Comparison of ENCODE assay signal across 1 cellular context in genomic region chr9:99819484-99820329, GRCh38.
TF ChIP-seq lines count a peak whose summit lies in the region.

No MANE protein-coding gene starts in this region.

TF ChIP-seq in K562, 482 proteins besides CTCF, POLR2A, EP300 and RAD21 (continued from another document and continues in another):
- TF ChIP-seq CREB3L1 (IDR thresholded peaks at IDR 0.05; ENCODE audit: borderline replicate concordance, low read depth): 0 out of 2 replicates have a peak, but pooled peaks have one; percentile 34
- TF ChIP-seq ZMIZ1 (IDR thresholded peaks at IDR 0.05; ENCODE audit: low read depth in 2 of 2, low read length in 2 of 2): no peak
- 0 out of 2 replicates have a peak, but pooled peaks have one; percentile 17 for TF ChIP-seq ZFP1 (CRISPR knock-in tag; IDR thresholded peaks at IDR 0.05)
- TF ChIP-seq GMEB1 (CRISPR knock-in tag; IDR thresholded peaks at IDR 0.05): peak; percentile 83
- TF ChIP-seq BCOR (IDR thresholded peaks at IDR 0.05): peak; percentile 72; the same call in 1 of the 2 replicates
- TF ChIP-seq RCOR1 (IDR thresholded peaks at IDR 0.05; ENCODE audit: borderline replicate concordance in 1 of 2, low read depth in 2 of 2, low read length in 2 of 2): peak in 1 of 2 experiments; percentile 82; a peak in 2 of 4 replicates
- TF ChIP-seq SMAD4 (CRISPR knock-in tag; conservative IDR thresholded peaks at IDR 0.05): peak; percentile 93
- no peak for TF ChIP-seq PYGO2 (tag; IDR thresholded peaks at IDR 0.05)
- TF ChIP-seq HDAC8 (tag; IDR thresholded peaks at IDR 0.05): no peak
- peak; percentile 86 for TF ChIP-seq HMGN3 (IDR thresholded peaks at IDR 0.05; ENCODE audit: borderline replicate concordance, extremely low read depth, insufficient read length, low read depth, low read length)
- TF ChIP-seq, protein P1, sequence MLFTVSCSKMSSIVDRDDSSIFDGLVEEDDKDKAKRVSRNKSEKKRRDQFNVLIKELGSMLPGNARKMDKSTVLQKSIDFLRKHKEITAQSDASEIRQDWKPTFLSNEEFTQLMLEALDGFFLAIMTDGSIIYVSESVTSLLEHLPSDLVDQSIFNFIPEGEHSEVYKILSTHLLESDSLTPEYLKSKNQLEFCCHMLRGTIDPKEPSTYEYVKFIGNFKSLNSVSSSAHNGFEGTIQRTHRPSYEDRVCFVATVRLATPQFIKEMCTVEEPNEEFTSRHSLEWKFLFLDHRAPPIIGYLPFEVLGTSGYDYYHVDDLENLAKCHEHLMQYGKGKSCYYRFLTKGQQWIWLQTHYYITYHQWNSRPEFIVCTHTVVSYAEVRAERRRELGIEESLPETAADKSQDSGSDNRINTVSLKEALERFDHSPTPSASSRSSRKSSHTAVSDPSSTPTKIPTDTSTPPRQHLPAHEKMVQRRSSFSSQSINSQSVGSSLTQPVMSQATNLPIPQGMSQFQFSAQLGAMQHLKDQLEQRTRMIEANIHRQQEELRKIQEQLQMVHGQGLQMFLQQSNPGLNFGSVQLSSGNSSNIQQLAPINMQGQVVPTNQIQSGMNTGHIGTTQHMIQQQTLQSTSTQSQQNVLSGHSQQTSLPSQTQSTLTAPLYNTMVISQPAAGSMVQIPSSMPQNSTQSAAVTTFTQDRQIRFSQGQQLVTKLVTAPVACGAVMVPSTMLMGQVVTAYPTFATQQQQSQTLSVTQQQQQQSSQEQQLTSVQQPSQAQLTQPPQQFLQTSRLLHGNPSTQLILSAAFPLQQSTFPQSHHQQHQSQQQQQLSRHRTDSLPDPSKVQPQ (CRISPR knock-in tag; IDR thresholded peaks at IDR 0.05; ENCODE audit: borderline replicate concordance): no peak
- TF ChIP-seq, protein P2, sequence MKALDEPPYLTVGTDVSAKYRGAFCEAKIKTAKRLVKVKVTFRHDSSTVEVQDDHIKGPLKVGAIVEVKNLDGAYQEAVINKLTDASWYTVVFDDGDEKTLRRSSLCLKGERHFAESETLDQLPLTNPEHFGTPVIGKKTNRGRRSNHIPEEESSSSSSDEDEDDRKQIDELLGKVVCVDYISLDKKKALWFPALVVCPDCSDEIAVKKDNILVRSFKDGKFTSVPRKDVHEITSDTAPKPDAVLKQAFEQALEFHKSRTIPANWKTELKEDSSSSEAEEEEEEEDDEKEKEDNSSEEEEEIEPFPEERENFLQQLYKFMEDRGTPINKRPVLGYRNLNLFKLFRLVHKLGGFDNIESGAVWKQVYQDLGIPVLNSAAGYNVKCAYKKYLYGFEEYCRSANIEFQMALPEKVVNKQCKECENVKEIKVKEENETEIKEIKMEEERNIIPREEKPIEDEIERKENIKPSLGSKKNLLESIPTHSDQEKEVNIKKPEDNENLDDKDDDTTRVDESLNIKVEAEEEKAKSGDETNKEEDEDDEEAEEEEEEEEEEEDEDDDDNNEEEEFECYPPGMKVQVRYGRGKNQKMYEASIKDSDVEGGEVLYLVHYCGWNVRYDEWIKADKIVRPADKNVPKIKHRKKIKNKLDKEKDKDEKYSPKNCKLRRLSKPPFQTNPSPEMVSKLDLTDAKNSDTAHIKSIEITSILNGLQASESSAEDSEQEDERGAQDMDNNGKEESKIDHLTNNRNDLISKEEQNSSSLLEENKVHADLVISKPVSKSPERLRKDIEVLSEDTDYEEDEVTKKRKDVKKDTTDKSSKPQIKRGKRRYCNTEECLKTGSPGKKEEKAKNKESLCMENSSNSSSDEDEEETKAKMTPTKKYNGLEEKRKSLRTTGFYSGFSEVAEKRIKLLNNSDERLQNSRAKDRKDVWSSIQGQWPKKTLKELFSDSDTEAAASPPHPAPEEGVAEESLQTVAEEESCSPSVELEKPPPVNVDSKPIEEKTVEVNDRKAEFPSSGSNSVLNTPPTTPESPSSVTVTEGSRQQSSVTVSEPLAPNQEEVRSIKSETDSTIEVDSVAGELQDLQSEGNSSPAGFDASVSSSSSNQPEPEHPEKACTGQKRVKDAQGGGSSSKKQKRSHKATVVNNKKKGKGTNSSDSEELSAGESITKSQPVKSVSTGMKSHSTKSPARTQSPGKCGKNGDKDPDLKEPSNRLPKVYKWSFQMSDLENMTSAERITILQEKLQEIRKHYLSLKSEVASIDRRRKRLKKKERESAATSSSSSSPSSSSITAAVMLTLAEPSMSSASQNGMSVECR (CRISPR knock-in tag; IDR thresholded peaks at IDR 0.05): peak; percentile 60
- TF ChIP-seq FOXJ2 (tag; IDR thresholded peaks at IDR 0.05): peak; percentile 73; the same call in 1 of the 2 replicates
- no peak for TF ChIP-seq CHAMP1 (IDR thresholded peaks at IDR 0.05)
- TF ChIP-seq, protein P3, sequence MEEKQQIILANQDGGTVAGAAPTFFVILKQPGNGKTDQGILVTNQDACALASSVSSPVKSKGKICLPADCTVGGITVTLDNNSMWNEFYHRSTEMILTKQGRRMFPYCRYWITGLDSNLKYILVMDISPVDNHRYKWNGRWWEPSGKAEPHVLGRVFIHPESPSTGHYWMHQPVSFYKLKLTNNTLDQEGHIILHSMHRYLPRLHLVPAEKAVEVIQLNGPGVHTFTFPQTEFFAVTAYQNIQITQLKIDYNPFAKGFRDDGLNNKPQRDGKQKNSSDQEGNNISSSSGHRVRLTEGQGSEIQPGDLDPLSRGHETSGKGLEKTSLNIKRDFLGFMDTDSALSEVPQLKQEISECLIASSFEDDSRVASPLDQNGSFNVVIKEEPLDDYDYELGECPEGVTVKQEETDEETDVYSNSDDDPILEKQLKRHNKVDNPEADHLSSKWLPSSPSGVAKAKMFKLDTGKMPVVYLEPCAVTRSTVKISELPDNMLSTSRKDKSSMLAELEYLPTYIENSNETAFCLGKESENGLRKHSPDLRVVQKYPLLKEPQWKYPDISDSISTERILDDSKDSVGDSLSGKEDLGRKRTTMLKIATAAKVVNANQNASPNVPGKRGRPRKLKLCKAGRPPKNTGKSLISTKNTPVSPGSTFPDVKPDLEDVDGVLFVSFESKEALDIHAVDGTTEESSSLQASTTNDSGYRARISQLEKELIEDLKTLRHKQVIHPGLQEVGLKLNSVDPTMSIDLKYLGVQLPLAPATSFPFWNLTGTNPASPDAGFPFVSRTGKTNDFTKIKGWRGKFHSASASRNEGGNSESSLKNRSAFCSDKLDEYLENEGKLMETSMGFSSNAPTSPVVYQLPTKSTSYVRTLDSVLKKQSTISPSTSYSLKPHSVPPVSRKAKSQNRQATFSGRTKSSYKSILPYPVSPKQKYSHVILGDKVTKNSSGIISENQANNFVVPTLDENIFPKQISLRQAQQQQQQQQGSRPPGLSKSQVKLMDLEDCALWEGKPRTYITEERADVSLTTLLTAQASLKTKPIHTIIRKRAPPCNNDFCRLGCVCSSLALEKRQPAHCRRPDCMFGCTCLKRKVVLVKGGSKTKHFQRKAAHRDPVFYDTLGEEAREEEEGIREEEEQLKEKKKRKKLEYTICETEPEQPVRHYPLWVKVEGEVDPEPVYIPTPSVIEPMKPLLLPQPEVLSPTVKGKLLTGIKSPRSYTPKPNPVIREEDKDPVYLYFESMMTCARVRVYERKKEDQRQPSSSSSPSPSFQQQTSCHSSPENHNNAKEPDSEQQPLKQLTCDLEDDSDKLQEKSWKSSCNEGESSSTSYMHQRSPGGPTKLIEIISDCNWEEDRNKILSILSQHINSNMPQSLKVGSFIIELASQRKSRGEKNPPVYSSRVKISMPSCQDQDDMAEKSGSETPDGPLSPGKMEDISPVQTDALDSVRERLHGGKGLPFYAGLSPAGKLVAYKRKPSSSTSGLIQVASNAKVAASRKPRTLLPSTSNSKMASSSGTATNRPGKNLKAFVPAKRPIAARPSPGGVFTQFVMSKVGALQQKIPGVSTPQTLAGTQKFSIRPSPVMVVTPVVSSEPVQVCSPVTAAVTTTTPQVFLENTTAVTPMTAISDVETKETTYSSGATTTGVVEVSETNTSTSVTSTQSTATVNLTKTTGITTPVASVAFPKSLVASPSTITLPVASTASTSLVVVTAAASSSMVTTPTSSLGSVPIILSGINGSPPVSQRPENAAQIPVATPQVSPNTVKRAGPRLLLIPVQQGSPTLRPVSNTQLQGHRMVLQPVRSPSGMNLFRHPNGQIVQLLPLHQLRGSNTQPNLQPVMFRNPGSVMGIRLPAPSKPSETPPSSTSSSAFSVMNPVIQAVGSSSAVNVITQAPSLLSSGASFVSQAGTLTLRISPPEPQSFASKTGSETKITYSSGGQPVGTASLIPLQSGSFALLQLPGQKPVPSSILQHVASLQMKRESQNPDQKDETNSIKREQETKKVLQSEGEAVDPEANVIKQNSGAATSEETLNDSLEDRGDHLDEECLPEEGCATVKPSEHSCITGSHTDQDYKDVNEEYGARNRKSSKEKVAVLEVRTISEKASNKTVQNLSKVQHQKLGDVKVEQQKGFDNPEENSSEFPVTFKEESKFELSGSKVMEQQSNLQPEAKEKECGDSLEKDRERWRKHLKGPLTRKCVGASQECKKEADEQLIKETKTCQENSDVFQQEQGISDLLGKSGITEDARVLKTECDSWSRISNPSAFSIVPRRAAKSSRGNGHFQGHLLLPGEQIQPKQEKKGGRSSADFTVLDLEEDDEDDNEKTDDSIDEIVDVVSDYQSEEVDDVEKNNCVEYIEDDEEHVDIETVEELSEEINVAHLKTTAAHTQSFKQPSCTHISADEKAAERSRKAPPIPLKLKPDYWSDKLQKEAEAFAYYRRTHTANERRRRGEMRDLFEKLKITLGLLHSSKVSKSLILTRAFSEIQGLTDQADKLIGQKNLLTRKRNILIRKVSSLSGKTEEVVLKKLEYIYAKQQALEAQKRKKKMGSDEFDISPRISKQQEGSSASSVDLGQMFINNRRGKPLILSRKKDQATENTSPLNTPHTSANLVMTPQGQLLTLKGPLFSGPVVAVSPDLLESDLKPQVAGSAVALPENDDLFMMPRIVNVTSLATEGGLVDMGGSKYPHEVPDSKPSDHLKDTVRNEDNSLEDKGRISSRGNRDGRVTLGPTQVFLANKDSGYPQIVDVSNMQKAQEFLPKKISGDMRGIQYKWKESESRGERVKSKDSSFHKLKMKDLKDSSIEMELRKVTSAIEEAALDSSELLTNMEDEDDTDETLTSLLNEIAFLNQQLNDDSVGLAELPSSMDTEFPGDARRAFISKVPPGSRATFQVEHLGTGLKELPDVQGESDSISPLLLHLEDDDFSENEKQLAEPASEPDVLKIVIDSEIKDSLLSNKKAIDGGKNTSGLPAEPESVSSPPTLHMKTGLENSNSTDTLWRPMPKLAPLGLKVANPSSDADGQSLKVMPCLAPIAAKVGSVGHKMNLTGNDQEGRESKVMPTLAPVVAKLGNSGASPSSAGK (IDR thresholded peaks at IDR 0.05): peak; percentile 29; the same call in 1 of the 2 replicates
- TF ChIP-seq NBN (IDR thresholded peaks at IDR 0.05; ENCODE audit: low read depth): peak; percentile 58
- peak; percentile 78 for TF ChIP-seq ATF7 (IDR thresholded peaks at IDR 0.05)
